16 cellular contexts compared by ENCODE assay signal in the genomic region with DNA sequence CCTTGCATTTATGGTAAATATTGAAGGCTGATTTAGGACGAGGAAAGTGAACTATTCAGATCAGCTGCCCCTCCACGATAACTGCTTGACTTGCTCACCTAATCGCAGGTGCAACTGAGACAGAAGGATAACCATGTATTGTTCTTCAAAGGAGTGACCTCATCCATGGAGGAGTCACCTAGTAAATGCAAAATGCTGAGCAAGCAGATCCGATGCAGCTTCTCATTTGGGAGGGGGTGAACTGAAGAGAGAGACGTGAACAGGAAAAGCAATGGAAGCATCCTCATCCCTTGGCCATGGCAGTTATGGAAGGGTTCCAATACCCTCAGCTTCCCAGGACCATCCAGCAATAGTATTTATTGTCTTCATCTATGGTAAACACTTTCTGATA. TPM values are rescaled to one million over a fixed set of nuclear protein-coding genes. Genes with fewer than 3 reads are reported as not detected.
DNase-seq lines count a peak whose midpoint lies in the region; ATAC-seq, FAIRE-seq and TF ChIP-seq lines count a peak whose summit lies in the region.
"Had no signal": no experiment of that assay in that cellular context is flagged by ENCODE, and none has a peak within 500 bp of the region (broad histone marks: within the 10 kb centered on the region; RNA-seq: fewer than 3 reads in every experiment).

No MANE protein-coding gene starts in this region.

- H3K9ac ChIP-seq in GM12878 (ENCODE audit: control insufficient read depth, insufficient read depth, low read length), result no peak overlapping the region

- POLR2A ChIA-PET in GM12878 (lab: Charles Lee), result no interaction called here

- H3K4me3 Mint-ChIP-seq in T-helper 2 cell treated with Interferon-gamma antibody and Interleukin-4, amounts not matched to agents 5 μg/mL and 100 μg/mL, for 36 hours, result peak overlapping the region; percentile 81

- no peaks in the 10 kb centered on the region for H3K9me3 Mint-ChIP-seq in T-helper 2 cell treated with Interferon-gamma antibody and Interleukin-4, amounts not matched to agents 5 μg/mL and 100 μg/mL, for 36 hours

- H3K9me3 ChIP-seq in GM12878 (replicated peaks; ENCODE audit: control insufficient read depth, insufficient read depth, low read length), result no peaks in the 10 kb centered on the region
- H3K9me3 ChIP-seq: SJCRH30 had no signal

- no peak for TF ChIP-seq CTCF in GM12878 (IDR thresholded peaks at IDR 0.05 in 2 of 3, conservative IDR thresholded peaks at IDR 0.05 in 1 of 3; ENCODE audit: control insufficient read depth in 2 of 3, extremely low read depth in 1 of 3, insufficient read depth in 1 of 3, low read depth in 3 of 3, low read length in 3 of 3)

- peaks cover 7% of the 10 kb centered on the region for H3K36me3 Mint-ChIP-seq in T-helper 2 cell treated with Interferon-gamma antibody and Interleukin-4, amounts not matched to agents 5 μg/mL and 100 μg/mL, for 36 hours (ENCODE audit: low read depth)

- no peak for ATAC-seq in GM12878
- ATAC-seq in GM21619 (IDR thresholded peaks at IDR 0.05; ENCODE audit: unreplicated experiment), result no peak

- no peak for TF ChIP-seq POLR2A in GM12878 (IDR thresholded peaks at IDR 0.05; ENCODE audit: low read depth, low read length)

- FAIRE-seq in GM12878 (lab: Jason Lieb, UNC), result no peak
- FAIRE-seq: H54 had no signal

- no peaks in the 10 kb centered on the region for H3K79me2 ChIP-seq in GM12878 (ENCODE audit: control insufficient read depth, insufficient read depth, low read length)

- peak overlapping the region; percentile 91 for H3K27ac Mint-ChIP-seq in T-helper 2 cell treated with Interferon-gamma antibody and Interleukin-4, amounts not matched to agents 5 μg/mL and 100 μg/mL, for 36 hours
- H3K27ac Mint-ChIP-seq: progenitor cell of endocrine pancreas had no signal

- H3K27ac ChIP-seq in GM12878 (ENCODE audit: control insufficient read depth, insufficient read depth), result no peak overlapping the region
- H3K27ac ChIP-seq: C4-2B, SJCRH30 had no signal

- H3K4me1 ChIP-seq in GM12878 (ENCODE audit: control insufficient read depth, insufficient read depth, low read length), result peaks cover 10% of the 10 kb centered on the region; the same call in 1 of the 2 replicates
- H3K4me1 ChIP-seq: SJCRH30 had no signal

- RAD21 ChIA-PET in GM12878 (lab: Charles Lee; ENCODE audit: unreplicated experiment), result no interaction called here

- in situ Hi-C loops in GM12878 (cut with MboI), result no loop called here

- H3K4me3 ChIP-seq in GM12878, result no peak overlapping the region
- H3K4me3 ChIP-seq in H7 (ENCODE audit: insufficient read depth, low read depth, low read length), result no peak overlapping the region
- H3K4me3 ChIP-seq: SJCRH30 had no signal

- H3K36me3 ChIP-seq in GM12878 (ENCODE audit: control insufficient read depth in 2 of 2, insufficient read depth in 2 of 2, low read length in 1 of 2) (no peaks in the 10 kb centered on the region), H7 (replicated peaks; ENCODE audit: control insufficient read depth, insufficient read depth, low read length) (no peaks in the 10 kb centered on the region)
- H3K36me3 ChIP-seq: SJCRH30 had no signal

- H2AFZ ChIP-seq in GM12878 (ENCODE audit: control insufficient read depth, low read depth, low read length), result no peak overlapping the region

- H3K4me1 Mint-ChIP-seq in T-helper 2 cell treated with Interferon-gamma antibody and Interleukin-4, amounts not matched to agents 5 μg/mL and 100 μg/mL, for 36 hours (ENCODE audit: low read depth), result peaks cover 41% of the 10 kb centered on the region

- peak; percentile 27 to 34 for DNase-seq in stimulated activated CD4-positive, alpha-beta T cell treated with anti-CD3 and anti-CD28 coated beads, Interleukin-2, amount 100 ng/mL, for 48 hours
- DNase-seq in stimulated activated CD4-positive, alpha-beta T cell treated with anti-CD3 and anti-CD28 coated beads, Interleukin-12 subunit alpha, Interleukin-12 subunit beta, amount 100 ng/mL, for 4 hours, result no peak
- peak; percentile 38 for DNase-seq in T-helper 2 cell treated with Interferon-gamma antibody and Interleukin-4, amounts not matched to agents 5 μg/mL and 100 μg/mL, for 36 hours (ENCODE audit: low spot score)
- DNase-seq in GM12878 (ENCODE audit: low read depth, low spot score) (no peak), middle frontal gyrus (ENCODE audit: extremely low spot score, low spot score) (no peak), hepatic stellate cell (ENCODE audit: low spot score) (no peak), H7 (no peak)
- DNase-seq: caudate nucleus, GDM1, glutamatergic neuron, NCI-H2029 treated with DMSO at 0.1 percent for 48 hours, SJCRH30 had no signal

- H3K4me2 ChIP-seq in GM12878 (ENCODE audit: control insufficient read depth, insufficient read depth), result peak overlapping the region; percentile 43; the same call in 1 of the 2 replicates

- no peaks in the 10 kb centered on the region for H3K27me3 ChIP-seq in GM12878 (replicated peaks in 1 of 2; ENCODE audit: control insufficient read depth in 2 of 2, insufficient read depth in 2 of 2, low read length in 1 of 2)
- H3K27me3 ChIP-seq in H7 (ENCODE audit: control insufficient read depth, insufficient read depth, low read length), result no peaks in the 10 kb centered on the region
- H3K27me3 ChIP-seq: SJCRH30 had no signal

- intact Hi-C loops in GM12878 (cut with micrococcal nuclease; ENCODE audit: unreplicated experiment), result no loop called here

- SMC1A ChIA-PET in GM12878 (lab: Charles Lee; ENCODE audit: uncharacterized antibody, unreplicated experiment), result no interaction called here

- CTCF ChIA-PET in GM12878 (lab: Yijun Ruan, JAX), result interaction anchor here (0.7 kb wide), 1 partner anchor 253 kb away, joined by 3 read pairs; no protein-coding TSS in a partner anchor

- no peaks in the 10 kb centered on the region for H3K27me3 Mint-ChIP-seq in T-helper 2 cell treated with Interferon-gamma antibody and Interleukin-4, amounts not matched to agents 5 μg/mL and 100 μg/mL, for 36 hours (ENCODE audit: low read depth)
- H3K27me3 Mint-ChIP-seq: progenitor cell of endocrine pancreas had no signal

- TF ChIP-seq RAD21 in GM12878 (IDR thresholded peaks at IDR 0.05; ENCODE audit: insufficient read depth, low read depth, low read length), result no peak

- TF ChIP-seq EP300 in GM12878 (IDR thresholded peaks at IDR 0.05; ENCODE audit: borderline replicate concordance in 1 of 2, control insufficient read depth in 1 of 2, low read depth in 2 of 2, low read length in 2 of 2), result no peak

- 44% methylated on average over 5 of the region's 5 CpGs for WGBS in GM12878 (ENCODE audit: insufficient coverage, insufficient replicate concordance, low lambda C conversion rate, missing lambda C conversion rate)

- no peaks in the 10 kb centered on the region for H4K20me1 ChIP-seq in GM12878 (ENCODE audit: control insufficient read depth, insufficient read depth)

- no TSS peak for BruUV-seq in GM12878 (replicated peaks; lab: Mats Ljungman, UMichigan)

TF ChIP-seq in GM12878, 131 proteins besides CTCF, POLR2A, EP300 and RAD21:
- no peak for TF ChIP-seq SIN3A (IDR thresholded peaks at IDR 0.05; ENCODE audit: low read depth, low read length)

RNA-seq across cellular contexts. Expression of gene RASGRF2, which starts 47.5 kb away (rescaled TPM):
- total RNA-seq in GM12878 (2013; cell fraction: nucleolus; rRNA removed), result 0.23 and 0.93 TPM in 2 replicates
- total RNA-seq in GM12878 (2014; rRNA removed) (0.06 and 0.11 TPM in 2 replicates), GM12878 (2014; rRNA removed; fragmentation: Illumina TruSeq; extraction: Trizol) (0.05 and 0.09 TPM in 2 replicates), GM12878 (2021) (0.05 and 0.19 TPM in 2 replicates)
- 0.10 TPM for polyA plus RNA-seq in GM12878 (2011; ENCODE audit: low read depth)
- polyA plus RNA-seq in GM12878 (2011; rRNA removed) (0.07 and 0.14 TPM in 2 replicates), GM12878 (2014; fragmentation: Illumina TruSeq; extraction: Trizol) (0.06 and 0.13 TPM in 2 replicates), GM12878 (2014; fragmentation: Nextera tagmentation; extraction: Ambion mirVana) (under 1 TPM; 0.07 to 0.11 TPM), GM12878 (2014; rRNA removed) (0.05 and 0.06 TPM in 2 replicates), GM12878 (2016; fragmentation: Nextera tagmentation; extraction: Ambion mirVana) (under 1 TPM; 0.19 to 0.24 TPM)
- polyA plus RNA-seq in GM12878 (2011; cell fraction: cytosol; rRNA removed), result 0.03 and 0.09 TPM in 2 replicates
- 0.10 and 0.19 TPM in 2 replicates for polyA plus RNA-seq in GM12878 (2011; cell fraction: nucleus; rRNA removed)
- polyA plus RNA-seq in GM12878 (2012), result 0.05 and 0.15 TPM in 2 replicates
- polyA minus RNA-seq in GM12878 (2011; rRNA and poly(A)+ RNA removed), result 0.15 TPM in 2 replicates
- polyA minus RNA-seq in GM12878 (2011; cell fraction: cytosol; rRNA and poly(A)+ RNA removed), result not detected in 2 replicates
- polyA minus RNA-seq in GM12878 (2011; cell fraction: nucleus; rRNA and poly(A)+ RNA removed), result 0.12 and 0.38 TPM in 2 replicates
- total RNA-seq in H7 (2014; rRNA removed; shearing (Covaris generic)), result 4.0 and 5.3 TPM in 2 replicates

Comparison
In these comparisons a context has a peak if more than half of its experiments do, and no peak if none do; other contexts are left out.
1. DNase-seq: peak in stimulated activated CD4-positive, alpha-beta T cell treated with anti-CD3 and anti-CD28 coated beads, Interleukin-2, amount 100 ng/mL, for 48 hours (2 of 2) and T-helper 2 cell treated with Interferon-gamma antibody and Interleukin-4, amounts not matched to agents 5 μg/mL and 100 μg/mL, for 36 hours (single experiment); none in stimulated activated CD4-positive, alpha-beta T cell treated with anti-CD3 and anti-CD28 coated beads, Interleukin-12 subunit alpha, Interleukin-12 subunit beta, amount 100 ng/mL, for 4 hours (single experiment), GM12878 (single experiment), middle frontal gyrus (single experiment), hepatic stellate cell (single experiment) and H7 (single experiment).